In genomic region chr12:124302241-124302806, GRCh38 we compare ENCODE assay signal across 19 cellular contexts. TPM values are rescaled to one million over a fixed set of nuclear protein-coding genes. Genes with fewer than 3 reads are reported as not detected.
DNase-seq lines count a peak whose midpoint lies in the region; ATAC-seq and TF ChIP-seq lines count a peak whose summit lies in the region.
"Had no signal": no experiment of that assay in that cellular context is flagged by ENCODE, and none has a peak within 500 bp of the region (broad histone marks: within the 10 kb centered on the region; RNA-seq: fewer than 3 reads in every experiment).

No MANE protein-coding gene starts in this region.

- no peak overlapping the region for H3K14ac ChIP-seq in IMR-90 (replicated peaks; ENCODE audit: low read depth, low read length)

- no peaks in the 10 kb centered on the region for H4K20me1 ChIP-seq in IMR-90 (ENCODE audit: insufficient read depth, low read length)

- TF ChIP-seq CTCF in IMR-90 (conservative IDR thresholded peaks at IDR 0.05; ENCODE audit: low read depth, low read length) (no peak), glutamatergic neuron (IDR thresholded peaks at IDR 0.05; ENCODE audit: partially characterized antibody, unreplicated experiment) (no peak)

- intact Hi-C loops in IMR-90 (cut with micrococcal nuclease): no loop called here
- intact Hi-C loops in posterior vena cava (cut with DNase I): no loop called here

- H4K5ac ChIP-seq in IMR-90 (ENCODE audit: low read depth, low read length): no peak overlapping the region

- dilution Hi-C loops in IMR-90 (cut with HindIII; ENCODE audit: low sequenced_read_pairs, unreplicated experiment): no loop called here

- peaks cover 6% of the 10 kb centered on the region for H3K27me3 Mint-ChIP-seq in glutamatergic neuron (ENCODE audit: unreplicated experiment)

- H3K4me1 Mint-ChIP-seq in glutamatergic neuron (ENCODE audit: low read depth, unreplicated experiment): peaks cover 21% of the 10 kb centered on the region
- H3K4me1 Mint-ChIP-seq: CD4-positive, CD25-positive, alpha-beta regulatory T cell; CD8-positive, alpha-beta memory T cell had no signal

- no peak overlapping the region for H3K4ac ChIP-seq in IMR-90 (ENCODE audit: low read depth, low read length)

- POLR2A ChIA-PET in IMR-90 (lab: Charles Lee; ENCODE audit: unreplicated experiment): no interaction called here

- H2BK15ac ChIP-seq in IMR-90 (ENCODE audit: low read depth, low read length): no peak overlapping the region

- WGBS in IMR-90 (ENCODE audit: extremely low coverage in 2 of 2, insufficient read length in 1 of 2), 2 experiments: 85% methylated on average over 11 of the region's 18 CpGs; no CpG with 5 or more reads in 1 of the 2 experiments

- TF ChIP-seq POLR2A in IMR-90 (IDR thresholded peaks at IDR 0.05; ENCODE audit: low read depth, low read length): no peak

- no peak overlapping the region for H3K4me3 ChIP-seq in IMR-90 (ENCODE audit: insufficient read depth, low read depth, low read length)
- H3K4me3 ChIP-seq: GM12878, GM23338 had no signal

- H2BK120ac ChIP-seq in IMR-90 (ENCODE audit: low read depth, low read length): no peak overlapping the region

- ATAC-seq in IMR-90 (ENCODE audit: low read depth) (no peak), GM21528 (IDR thresholded peaks at IDR 0.05; ENCODE audit: low FRiP score, unreplicated experiment) (no peak)
- ATAC-seq: GM12878 had no signal

- H3K18ac ChIP-seq in IMR-90 (ENCODE audit: low read depth, low read length): no peak overlapping the region

- H3K36me3 ChIP-seq in IMR-90 (ENCODE audit: control insufficient read depth, insufficient read depth, low read length): no peaks in the 10 kb centered on the region
- H3K36me3 ChIP-seq: BE2C had no signal

- in situ Hi-C loops in IMR-90 (cut with MboI; ENCODE audit: low sequenced_read_pairs): no loop called here

- no peak overlapping the region for H2AFZ ChIP-seq in IMR-90 (replicated peaks; ENCODE audit: low read length, poor library complexity)
- H2AFZ ChIP-seq: GM23338 had no signal

- H3K27me3 ChIP-seq in IMR-90 (ENCODE audit: control insufficient read depth, insufficient read depth, low read length): peaks cover 48% of the 10 kb centered on the region

- no peak overlapping the region for H3K4me3 Mint-ChIP-seq in glutamatergic neuron (ENCODE audit: unreplicated experiment)
- H3K4me3 Mint-ChIP-seq: CD4-positive, CD25-positive, alpha-beta regulatory T cell; CD8-positive, alpha-beta memory T cell; GM23338; H9 had no signal

- no peak overlapping the region for H2BK5ac ChIP-seq in IMR-90 (ENCODE audit: low read depth, low read length, poor library complexity, severe bottlenecking)

- no peaks in the 10 kb centered on the region for H3K4me1 ChIP-seq in IMR-90 (ENCODE audit: control insufficient read depth, insufficient read depth, low read length)
- H3K4me1 ChIP-seq: BE2C had no signal

- H3K36me3 Mint-ChIP-seq in glutamatergic neuron (ENCODE audit: unreplicated experiment): no peaks in the 10 kb centered on the region
- H3K36me3 Mint-ChIP-seq: CD4-positive, CD25-positive, alpha-beta regulatory T cell; CD8-positive, alpha-beta memory T cell had no signal

- H3K4me2 ChIP-seq in IMR-90 (ENCODE audit: low read depth, low read length): no peak overlapping the region
- H3K4me2 ChIP-seq: GM23338 had no signal

- H3K27ac Mint-ChIP-seq in glutamatergic neuron (ENCODE audit: unreplicated experiment): no peak overlapping the region
- H3K27ac Mint-ChIP-seq: CD4-positive, CD25-positive, alpha-beta regulatory T cell; CD8-positive, alpha-beta memory T cell; GM23338 had no signal

- TF ChIP-seq RAD21 in IMR-90 (IDR thresholded peaks at IDR 0.05; ENCODE audit: low read length): no peak

- H2AK9ac ChIP-seq in IMR-90 (replicated peaks; ENCODE audit: low read depth, low read length, poor library complexity): peak overlapping the region; percentile 55

- DNase-seq in IMR-90 (no peak), glutamatergic neuron (peak; percentile 3), posterior vena cava (ENCODE audit: low spot score) (peak; percentile 60), NCI-H82 treated with DMSO at 0.1 percent for 48 hours (lab: John Stamatoyannopoulos, UW; ENCODE audit: unreplicated experiment) (no peak), NCI-H1048 (lab: John Stamatoyannopoulos, UW) (no peak)
- DNase-seq: ACHN; BE2C; C1 segment of cervical spinal cord; CD4-positive, CD25-positive, alpha-beta regulatory T cell; CD8-positive, alpha-beta memory T cell; COR-L47; DMS 273 treated with DMSO at 0.1 percent for 48 hours; DMS53; DND-41; EL; H9 had no signal

- H2AK5ac ChIP-seq in IMR-90 (ENCODE audit: low read depth, low read length): no peak overlapping the region

- H3K9me3 Mint-ChIP-seq in glutamatergic neuron (ENCODE audit: unreplicated experiment): peaks cover 6% of the 10 kb centered on the region
- H3K9me3 Mint-ChIP-seq: CD4-positive, CD25-positive, alpha-beta regulatory T cell; GM23338 had no signal

- H3K9me3 ChIP-seq in IMR-90 (ENCODE audit: control insufficient read depth, insufficient read depth, low read length): peaks cover 4% of the 10 kb centered on the region
- H3K9me3 ChIP-seq: BE2C had no signal

- H3K27ac ChIP-seq in IMR-90 (ENCODE audit: insufficient read depth, low read length): no peak overlapping the region

- CTCF ChIA-PET in IMR-90 (lab: Yijun Ruan, JAX): no interaction called here

- H3K23ac ChIP-seq in IMR-90 (ENCODE audit: low read depth, low read length): no peak overlapping the region

- H2BK20ac ChIP-seq in IMR-90 (ENCODE audit: low read depth, low read length): no peak overlapping the region

- H3K9ac ChIP-seq in IMR-90 (ENCODE audit: low read depth, low read length): no peak overlapping the region

- H4K91ac ChIP-seq in IMR-90 (ENCODE audit: insufficient read depth, low read depth, low read length): no peak overlapping the region

- H3K56ac ChIP-seq in IMR-90 (ENCODE audit: extremely low read depth, insufficient read depth, low read length): no peak overlapping the region

- no peak overlapping the region for H4K8ac ChIP-seq in IMR-90 (ENCODE audit: low read depth in 2 of 2, low read length in 2 of 2)

- H3K9me1 ChIP-seq in IMR-90 (ENCODE audit: insufficient read depth, low read length): no peaks in the 10 kb centered on the region

- BruUV-seq in IMR-90 (replicated peaks; lab: Mats Ljungman, UMichigan): no TSS peak

- H3K79me1 ChIP-seq in IMR-90 (ENCODE audit: low read depth in 1 of 2, low read length in 2 of 2): no peaks in the 10 kb centered on the region

TF ChIP-seq in IMR-90, 13 proteins besides CTCF, POLR2A, EP300 and RAD21:
- TF ChIP-seq BHLHE40 (IDR thresholded peaks at IDR 0.05; ENCODE audit: low read depth, low read length) (no peak), CHD1 (IDR thresholded peaks at IDR 0.05; ENCODE audit: low read depth, low read length) (no peak), MXI1 (IDR thresholded peaks at IDR 0.05; ENCODE audit: borderline replicate concordance, low read depth, low read length) (no peak), SMC3 (IDR thresholded peaks at IDR 0.05; ENCODE audit: low read depth, low read length) (no peak), ELK1 (IDR thresholded peaks at IDR 0.05; ENCODE audit: borderline replicate concordance, low read depth, low read length) (no peak), USF2 (IDR thresholded peaks at IDR 0.05; ENCODE audit: low read depth, low read length) (no peak), NFE2L2 (IDR thresholded peaks at IDR 0.05; ENCODE audit: low read depth, low read length) (no peak), CEBPB (IDR thresholded peaks at IDR 0.05; ENCODE audit: low read depth, low read length) (no peak), MAFK (IDR thresholded peaks at IDR 0.05; ENCODE audit: low read depth, low read length) (no peak), RFX5 (IDR thresholded peaks at IDR 0.05; ENCODE audit: low read depth, low read length) (no peak), RCOR1 (IDR thresholded peaks at IDR 0.05; ENCODE audit: insufficient replicate concordance, low read length) (no peak), MAZ (IDR thresholded peaks at IDR 0.05; ENCODE audit: borderline replicate concordance, low read depth, low read length) (no peak), FOS (IDR thresholded peaks at IDR 0.05; ENCODE audit: low read depth, low read length) (no peak)

RNA-seq across cellular contexts. Expression of gene RFLNA, which starts 7.4 kb away (rescaled TPM):
- total RNA-seq in IMR-90 (2012; rRNA removed) (not detected in 2 replicates), glutamatergic neuron (ENCODE audit: unreplicated experiment) (36.9 TPM), posterior vena cava (1 to 10 TPM in 1 of 2 donors, under 1 TPM in 1; 0.97 to 1.2 TPM)
- polyA plus RNA-seq in IMR-90 (2012; rRNA removed): not detected in 2 replicates
- polyA plus RNA-seq in IMR-90 (2012; cell fraction: cytosol; rRNA removed): not detected in 2 replicates
- not detected in 2 replicates for polyA plus RNA-seq in IMR-90 (2012; cell fraction: nucleus; rRNA removed; ENCODE audit: low replicate concordance)
- total RNA-seq: CD4-positive, CD25-positive, alpha-beta regulatory T cell; CD8-positive, alpha-beta memory T cell; GM12878 had no signal
- polyA plus RNA-seq: CD4-positive, CD25-positive, alpha-beta regulatory T cell; CD8-positive, alpha-beta memory T cell had no signal

Comparison
In these comparisons a context has a peak if more than half of its experiments do, and no peak if none do; other contexts are left out.
1. DNase-seq: peak in glutamatergic neuron (single experiment) and posterior vena cava (single experiment); none in IMR-90 (single experiment), NCI-H82 treated with DMSO at 0.1 percent for 48 hours (single experiment) and NCI-H1048 (single experiment).
2. RNA of gene RFLNA, which starts 7.4 kb away (total RNA-seq): 36.9 TPM in glutamatergic neuron (single experiment); 0.97 to 1.2 TPM in posterior vena cava and not detected in IMR-90; every median in the first group is over 10 times any median in the second.